In the genomic region with DNA sequence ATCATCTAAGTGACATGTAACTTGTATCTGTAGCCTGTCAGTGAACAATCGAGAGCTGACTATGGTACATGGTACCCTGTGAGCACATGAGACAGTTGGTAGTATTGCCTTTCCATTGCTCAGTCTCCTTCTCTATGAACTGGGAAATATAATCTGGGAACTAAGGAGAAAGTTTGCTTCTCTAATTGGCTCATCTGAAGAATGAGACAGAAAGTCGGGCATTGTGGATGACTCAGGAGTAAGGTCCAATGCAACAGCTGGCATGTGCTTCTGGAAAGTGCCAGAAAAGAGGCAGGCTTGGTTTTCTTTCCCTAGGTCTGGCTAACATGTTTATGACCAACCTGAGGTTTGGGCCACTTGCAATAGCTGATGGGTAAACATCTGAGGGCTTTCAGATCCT, we compare ENCODE assay signal across 26 cellular contexts. TPM values are rescaled to one million over a fixed set of nuclear protein-coding genes. Genes with fewer than 3 reads are reported as not detected.
DNase-seq lines count a peak whose midpoint lies in the region; ATAC-seq and TF ChIP-seq lines count a peak whose summit lies in the region.
"Had no signal": no experiment of that assay in that cellular context is flagged by ENCODE, and none has a peak within 500 bp of the region (broad histone marks: within the 10 kb centered on the region; RNA-seq: fewer than 3 reads in every experiment).

No MANE protein-coding gene starts in this region.

- in situ Hi-C loops in IMR-90 (cut with MboI; ENCODE audit: low sequenced_read_pairs), result no loop called here

- H3K36me3 Mint-ChIP-seq in brain, result peaks cover 72% of the 10 kb centered on the region

- no peak for TF ChIP-seq POLR2A in IMR-90 (IDR thresholded peaks at IDR 0.05; ENCODE audit: low read depth, low read length)

- no peak for TF ChIP-seq CTCF in IMR-90 (conservative IDR thresholded peaks at IDR 0.05; ENCODE audit: low read depth, low read length)
- TF ChIP-seq CTCF in brain (conservative IDR thresholded peaks at IDR 0.05), result no peak
- no peak for TF ChIP-seq CTCF in fibroblast of the aortic adventitia (IDR thresholded peaks at IDR 0.05; ENCODE audit: insufficient read depth, low read length)

- H3K18ac ChIP-seq in IMR-90 (ENCODE audit: low read depth, low read length), result no peak overlapping the region

- no peak overlapping the region for H3K23ac ChIP-seq in IMR-90 (ENCODE audit: low read depth, low read length)

- H3K36me3 ChIP-seq in IMR-90 (ENCODE audit: control insufficient read depth, insufficient read depth, low read length), result peaks cover 59% of the 10 kb centered on the region

- H3K4ac ChIP-seq in IMR-90 (ENCODE audit: low read depth, low read length), result no peak overlapping the region

- H2BK120ac ChIP-seq in IMR-90 (ENCODE audit: low read depth, low read length), result no peak overlapping the region

- H3K27ac ChIP-seq in IMR-90 (ENCODE audit: insufficient read depth, low read length), result no peak overlapping the region
- H3K27ac ChIP-seq: cardiac muscle cell, KMS-11, left ventricle myocardium inferior, parathyroid adenoma, RWPE1, transverse colon had no signal

- H4K8ac ChIP-seq in IMR-90 (ENCODE audit: low read depth in 2 of 2, low read length in 2 of 2), result no peak overlapping the region

- no peak overlapping the region for H3K14ac ChIP-seq in IMR-90 (replicated peaks; ENCODE audit: low read depth, low read length)

- peak; percentile 40 for DNase-seq in IMR-90
- DNase-seq in fibroblast of the aortic adventitia (ENCODE audit: low read depth), result peak; percentile 13
- DNase-seq in stromal cell of bone marrow (ENCODE audit: low read depth), result peak; percentile 52
- DNase-seq in NCI-H1436 treated with DMSO at 0.1 percent for 48 hours (lab: John Stamatoyannopoulos, UW), result no peak
- DNase-seq: activated CD8-positive, alpha-beta T cell treated with anti-CD3 and anti-CD28 coated beads, Interleukin-2, amount 10 ng/mL, durations not matched to agents 7 days and 5 days; activated gamma-delta T cell; activated naive CD8-positive, alpha-beta T cell treated with anti-CD3 and anti-CD28 coated beads, Interleukin-2, amount 50 U/mL, for 24 hours; foreskin melanocyte; hippocampal formation; left ventricle myocardium inferior; midbrain; NCI-H187; NCI-H2171 treated with DMSO at 0.1 percent for 48 hours; NCI-H526; right cardiac atrium; stimulated activated naive CD8-positive, alpha-beta T cell treated with anti-CD3 and anti-CD28 coated beads, Interleukin-15, amount 100 ng/mL, for 72 hours; transverse colon had no signal

- no peak overlapping the region for H2AK5ac ChIP-seq in IMR-90 (ENCODE audit: low read depth, low read length)

- no peaks in the 10 kb centered on the region for H3K27me3 ChIP-seq in IMR-90 (ENCODE audit: control insufficient read depth, insufficient read depth, low read length)
- H3K27me3 ChIP-seq: cardiac muscle cell, transverse colon had no signal

- H3K27ac Mint-ChIP-seq in brain, result peak overlapping the region in 3 of 5 experiments; percentile 50 to 93 (median 53)
- H3K27ac Mint-ChIP-seq: activated CD8-positive, alpha-beta T cell treated with anti-CD3 and anti-CD28 coated beads, Interleukin-2, amount 10 ng/mL, durations not matched to agents 7 days and 5 days; nephron had no signal

- H4K5ac ChIP-seq in IMR-90 (ENCODE audit: low read depth, low read length), result no peak overlapping the region

- H2AK9ac ChIP-seq in IMR-90 (replicated peaks; ENCODE audit: low read depth, low read length, poor library complexity), result no peak overlapping the region

- no peak overlapping the region for H3K4me3 Mint-ChIP-seq in brain
- H3K4me3 Mint-ChIP-seq: activated CD8-positive, alpha-beta T cell treated with anti-CD3 and anti-CD28 coated beads, Interleukin-2, amount 10 ng/mL, durations not matched to agents 7 days and 5 days; activated naive CD8-positive, alpha-beta T cell treated with anti-CD3 and anti-CD28 coated beads, Interleukin-2, amount 50 U/mL, for 24 hours; nephron; stimulated activated naive CD8-positive, alpha-beta T cell treated with anti-CD3 and anti-CD28 coated beads, Interleukin-15, amount 100 ng/mL, for 72 hours had no signal

- H3K27me3 Mint-ChIP-seq in brain, result no peaks in the 10 kb centered on the region
- H3K27me3 Mint-ChIP-seq: activated naive CD8-positive, alpha-beta T cell treated with anti-CD3 and anti-CD28 coated beads, Interleukin-2, amount 50 U/mL, for 24 hours; stimulated activated naive CD8-positive, alpha-beta T cell treated with anti-CD3 and anti-CD28 coated beads, Interleukin-15, amount 100 ng/mL, for 72 hours had no signal

- POLR2A ChIA-PET in IMR-90 (lab: Charles Lee; ENCODE audit: unreplicated experiment), result interaction anchor here (0.5 kb wide), 1 partner anchor 65 kb away, joined by 3 read pairs; no protein-coding TSS in a partner anchor

- CTCF ChIA-PET in IMR-90 (lab: Yijun Ruan, JAX), result no interaction called here

- H3K9me1 ChIP-seq in IMR-90 (ENCODE audit: insufficient read depth, low read length), result peaks cover 8% of the 10 kb centered on the region

- no peak for TF ChIP-seq RAD21 in IMR-90 (IDR thresholded peaks at IDR 0.05; ENCODE audit: low read length)

- no peak overlapping the region for H3K4me2 ChIP-seq in IMR-90 (ENCODE audit: low read depth, low read length)
- H3K4me2 ChIP-seq: KMS-11 had no signal

- peaks cover 3% of the 10 kb centered on the region; the same call in 1 of the 2 replicates for H3K4me1 ChIP-seq in IMR-90 (ENCODE audit: control insufficient read depth, insufficient read depth, low read length)
- H3K4me1 ChIP-seq: left ventricle myocardium inferior, parathyroid adenoma, transverse colon had no signal

- dilution Hi-C loops in IMR-90 (cut with HindIII; ENCODE audit: low sequenced_read_pairs, unreplicated experiment), result no loop called here

- peak; percentile 60 for ATAC-seq in IMR-90 (ENCODE audit: low read depth)
- no peak for ATAC-seq in HG03354 (IDR thresholded peaks at IDR 0.05; ENCODE audit: poor library complexity, severe bottlenecking, unreplicated experiment)
- no peak for ATAC-seq in HG03095 (IDR thresholded peaks at IDR 0.05; ENCODE audit: unreplicated experiment)
- ATAC-seq in GM18873 (IDR thresholded peaks at IDR 0.05; ENCODE audit: low FRiP score, unreplicated experiment), result no peak
- ATAC-seq: activated CD8-positive, alpha-beta T cell treated with anti-CD3 and anti-CD28 coated beads, Interleukin-2, amount 10 ng/mL, durations not matched to agents 7 days and 5 days; activated naive CD8-positive, alpha-beta T cell treated with anti-CD3 and anti-CD28 coated beads, Interleukin-2, amount 50 U/mL, for 24 hours; right cardiac atrium; stimulated activated naive CD8-positive, alpha-beta T cell treated with anti-CD3 and anti-CD28 coated beads, Interleukin-15, amount 100 ng/mL, for 72 hours had no signal

- H3K4me3 ChIP-seq in IMR-90 (ENCODE audit: insufficient read depth, low read depth, low read length), result no peak overlapping the region
- no peak overlapping the region for H3K4me3 ChIP-seq in fibroblast of the aortic adventitia (ENCODE audit: low read depth, low read length)
- H3K4me3 ChIP-seq: cardiac muscle cell, left ventricle myocardium inferior, transverse colon had no signal

- no peaks in the 10 kb centered on the region for H3K9me3 ChIP-seq in IMR-90 (ENCODE audit: control insufficient read depth, insufficient read depth, low read length)
- H3K9me3 ChIP-seq: left ventricle myocardium inferior, transverse colon had no signal

- BruUV-seq in IMR-90 (replicated peaks; lab: Mats Ljungman, UMichigan), result no TSS peak

- no peak overlapping the region for H2BK15ac ChIP-seq in IMR-90 (ENCODE audit: low read depth, low read length)

- H2BK5ac ChIP-seq in IMR-90 (ENCODE audit: low read depth, low read length, poor library complexity, severe bottlenecking), result no peak overlapping the region

- H2BK20ac ChIP-seq in IMR-90 (ENCODE audit: low read depth, low read length), result no peak overlapping the region

- H3K4me1 Mint-ChIP-seq in brain, result no peaks in the 10 kb centered on the region
- H3K4me1 Mint-ChIP-seq: nephron had no signal

- no peaks in the 10 kb centered on the region for H3K9me3 Mint-ChIP-seq in brain
- H3K9me3 Mint-ChIP-seq: activated naive CD8-positive, alpha-beta T cell treated with anti-CD3 and anti-CD28 coated beads, Interleukin-2, amount 50 U/mL, for 24 hours; nephron; stimulated activated naive CD8-positive, alpha-beta T cell treated with anti-CD3 and anti-CD28 coated beads, Interleukin-15, amount 100 ng/mL, for 72 hours had no signal

- H2AFZ ChIP-seq in IMR-90 (replicated peaks; ENCODE audit: low read length, poor library complexity), result no peak overlapping the region
- H2AFZ ChIP-seq: parathyroid adenoma had no signal

- no peak overlapping the region for H4K91ac ChIP-seq in IMR-90 (ENCODE audit: insufficient read depth, low read depth, low read length)

- H4K20me1 ChIP-seq in IMR-90 (ENCODE audit: insufficient read depth, low read length), result peaks cover 5% of the 10 kb centered on the region

- H3K79me1 ChIP-seq in IMR-90 (ENCODE audit: low read depth in 1 of 2, low read length in 2 of 2), result peaks cover 7 to 33% of the 10 kb centered on the region in 2 experiments

- intact Hi-C loops in IMR-90 (cut with micrococcal nuclease), result no loop called here

- WGBS in IMR-90 (ENCODE audit: extremely low coverage in 2 of 2, insufficient read length in 1 of 2), 2 experiments, result 80% methylated on average over 1 of the region's 2 CpGs; no CpG with 5 or more reads in 1 of the 2 experiments

- H3K9ac ChIP-seq in IMR-90 (ENCODE audit: low read depth, low read length), result no peak overlapping the region
- H3K9ac ChIP-seq: KMS-11, parathyroid adenoma had no signal

- no peak overlapping the region for H3K56ac ChIP-seq in IMR-90 (ENCODE audit: extremely low read depth, insufficient read depth, low read length)

TF ChIP-seq in IMR-90, 13 proteins besides CTCF, POLR2A, EP300 and RAD21 (continues in another document):
- no peak for TF ChIP-seq RCOR1 (IDR thresholded peaks at IDR 0.05; ENCODE audit: insufficient replicate concordance, low read length)
- TF ChIP-seq RFX5 (IDR thresholded peaks at IDR 0.05; ENCODE audit: low read depth, low read length), result no peak
- no peak for TF ChIP-seq SMC3 (IDR thresholded peaks at IDR 0.05; ENCODE audit: low read depth, low read length)
- TF ChIP-seq FOS (IDR thresholded peaks at IDR 0.05; ENCODE audit: low read depth, low read length), result no peak
- TF ChIP-seq MXI1 (IDR thresholded peaks at IDR 0.05; ENCODE audit: borderline replicate concordance, low read depth, low read length), result no peak

RNA-seq across cellular contexts. Expression of a gene that starts 51.9 kb away (rescaled TPM):
- total RNA-seq in IMR-90 (2012; rRNA removed) (32.2 and 34.4 TPM in 2 replicates), fibroblast of the aortic adventitia (ENCODE audit: low replicate concordance) (39.4 and 41.4 TPM in 2 replicates)
- polyA plus RNA-seq in IMR-90 (2012; rRNA removed) (11.4 and 13.3 TPM in 2 replicates), brain (ENCODE audit: insufficient read depth, low read depth, low replicate concordance) (18.0 TPM)
- polyA plus RNA-seq in IMR-90 (2012; cell fraction: cytosol; rRNA removed), result 6.0 and 6.6 TPM in 2 replicates
- polyA plus RNA-seq in IMR-90 (2012; cell fraction: nucleus; rRNA removed; ENCODE audit: low replicate concordance), result 28.8 and 34.0 TPM in 2 replicates

RNA-seq across cellular contexts. Expression of a gene that starts 52.1 kb away (rescaled TPM):
- total RNA-seq in IMR-90 (2012; rRNA removed) (14.7 and 15.2 TPM in 2 replicates), fibroblast of the aortic adventitia (ENCODE audit: low replicate concordance) (29.6 and 57.9 TPM in 2 replicates)
- polyA plus RNA-seq in IMR-90 (2012; rRNA removed) (22.2 and 23.6 TPM in 2 replicates), brain (ENCODE audit: insufficient read depth, low read depth, low replicate concordance) (39.8 TPM)
- polyA plus RNA-seq in IMR-90 (2012; cell fraction: cytosol; rRNA removed), result 32.8 and 33.6 TPM in 2 replicates
- polyA plus RNA-seq in IMR-90 (2012; cell fraction: nucleus; rRNA removed; ENCODE audit: low replicate concordance), result 9.0 and 14.1 TPM in 2 replicates
